ENCODE assay signal across 28 cellular contexts in the genomic region with DNA sequence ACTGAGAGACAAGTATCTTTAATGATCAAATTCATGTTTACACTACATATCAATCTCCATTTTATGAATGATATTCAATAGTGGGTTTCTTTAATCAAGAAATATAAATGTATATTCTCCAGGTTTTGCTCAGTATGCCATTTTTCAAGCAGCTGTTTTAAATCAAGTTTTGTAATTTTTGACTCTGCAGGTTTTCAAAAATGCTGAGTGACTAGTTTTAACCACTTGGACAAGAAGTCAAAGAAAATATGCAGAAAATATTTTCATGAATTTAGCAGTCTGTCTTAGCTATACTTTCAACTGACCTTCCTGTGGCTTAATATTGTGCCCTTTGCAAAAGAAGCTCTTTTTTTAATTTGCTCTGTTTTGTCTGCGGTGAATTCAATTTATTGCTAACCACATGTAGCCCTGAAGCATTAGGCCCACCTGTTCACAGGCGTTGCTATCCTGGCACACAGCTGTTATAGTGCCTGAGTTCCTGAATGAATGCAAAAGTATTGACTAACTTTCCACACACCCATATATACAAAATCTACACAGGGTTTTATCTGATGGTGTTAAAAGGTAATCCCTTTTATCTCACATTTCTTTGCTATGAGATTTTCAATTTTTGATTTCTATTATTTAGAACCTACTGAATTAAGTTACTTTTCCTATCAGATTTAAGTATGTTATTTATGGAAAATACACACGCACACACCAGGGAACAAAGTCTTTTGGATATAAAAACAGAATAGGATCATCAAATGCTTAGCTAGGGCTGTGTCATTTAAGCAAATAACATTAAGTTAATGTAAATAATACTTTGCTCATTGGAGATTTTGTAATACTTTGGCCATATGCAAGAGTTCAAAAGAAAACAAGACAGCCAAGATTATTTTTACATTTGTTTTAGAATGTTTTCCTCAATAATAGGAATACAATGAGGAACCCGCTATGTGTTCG.
DNase-seq lines count a peak whose midpoint lies in the region; TF ChIP-seq lines count a peak whose summit lies in the region.
"Had no signal": no experiment of that assay in that cellular context is flagged by ENCODE, and none has a peak within 500 bp of the region (broad histone marks: within the 10 kb centered on the region; RNA-seq: fewer than 3 reads in every experiment).

No MANE protein-coding gene starts in this region.

- peak; percentile 6 for DNase-seq in NCI-H82 (lab: John Stamatoyannopoulos, UW)
- no peak for DNase-seq in NCI-H82 treated with DMSO at 0.1 percent for 48 hours (lab: John Stamatoyannopoulos, UW; ENCODE audit: unreplicated experiment)
- DNase-seq in OCI-LY7 (ENCODE audit: low spot score) = peak; percentile 14
- peak; percentile 16 for DNase-seq in glutamatergic neuron
- no peak for DNase-seq in type B pancreatic cell (ENCODE audit: extremely low spot score, unreplicated experiment)
- DNase-seq in T-helper 1 cell = no peak
- no peak for DNase-seq in neuronal stem cell (ENCODE audit: low spot score)
- no peak for DNase-seq in NCI-H1048 (lab: John Stamatoyannopoulos, UW)
- DNase-seq: activated CD4-positive, alpha-beta T cell treated with anti-CD3 and anti-CD28 coated beads for 36 hours; amygdala; CD4-positive, alpha-beta memory T cell; cortex of kidney; effector memory CD4-positive, alpha-beta T cell; mesenchymal stem cell; MG63; NCI-H1417 treated with DMSO at 0.1 percent for 48 hours; NCI-H2081 treated with DMSO at 0.1 percent for 48 hours; NCI-H446 treated with DMSO at 0.1 percent for 48 hours; Right ventricle myocardium superior; stimulated activated CD4-positive, alpha-beta T cell treated with anti-CD3 and anti-CD28 coated beads, Interleukin-2, amount 100 ng/mL, for 48 hours; stomach; thyroid gland had no signal

- TF ChIP-seq CTCF in OCI-LY7 (conservative IDR thresholded peaks at IDR 0.05; ENCODE audit: low read length) = no peak
- TF ChIP-seq CTCF in glutamatergic neuron (IDR thresholded peaks at IDR 0.05; ENCODE audit: partially characterized antibody, unreplicated experiment) = no peak
- TF ChIP-seq CTCF in type B pancreatic cell (conservative IDR thresholded peaks at IDR 0.05) = no peak

- no peak overlapping the region for H4K8ac ChIP-seq in neuronal stem cell (ENCODE audit: low read depth, low read length)

- peaks cover 14% of the 10 kb centered on the region; the same call in 1 of the 2 replicates for H3K9me3 ChIP-seq in OCI-LY7 (ENCODE audit: low read length)
- no peaks in the 10 kb centered on the region for H3K9me3 ChIP-seq in neuronal stem cell (replicated peaks in 1 of 2; ENCODE audit: control insufficient read depth in 2 of 2, insufficient read depth in 1 of 2, low read depth in 1 of 2, low read length in 2 of 2)
- H3K9me3 ChIP-seq: MG63, right atrium auricular region, stomach, thyroid gland had no signal

- no peaks in the 10 kb centered on the region for H3K27me3 Mint-ChIP-seq in glutamatergic neuron (ENCODE audit: unreplicated experiment)
- H3K27me3 Mint-ChIP-seq in type B pancreatic cell = no peaks in the 10 kb centered on the region
- H3K27me3 Mint-ChIP-seq: activated CD4-positive, alpha-beta T cell treated with anti-CD3 and anti-CD28 coated beads for 36 hours; activated naive CD4-positive, alpha-beta T cell treated with anti-CD3 and anti-CD28 coated beads, Interleukin-2, amount 50 U/mL, for 24 hours; CD4-positive, alpha-beta memory T cell had no signal

- H2AK5ac ChIP-seq in neuronal stem cell (ENCODE audit: low read depth, low read length) = no peak overlapping the region

- no peak overlapping the region for H2BK5ac ChIP-seq in neuronal stem cell (ENCODE audit: low read length)

- H3K18ac ChIP-seq in neuronal stem cell (ENCODE audit: low read length) = no peak overlapping the region

- no peaks in the 10 kb centered on the region for H3K79me1 ChIP-seq in neuronal stem cell (ENCODE audit: low read depth, low read length)

- no peak overlapping the region for H3K4me2 ChIP-seq in OCI-LY7 (ENCODE audit: low read length)
- H3K4me2 ChIP-seq in neuronal stem cell (ENCODE audit: insufficient read depth, low read length, poor library complexity, severe bottlenecking) = no peak overlapping the region
- H3K4me2 ChIP-seq: neural progenitor cell had no signal

- peaks cover 7% of the 10 kb centered on the region for H3K4me1 Mint-ChIP-seq in glutamatergic neuron (ENCODE audit: low read depth, unreplicated experiment)
- H3K4me1 Mint-ChIP-seq in type B pancreatic cell (ENCODE audit: unreplicated experiment) = peaks cover 5% of the 10 kb centered on the region
- H3K4me1 Mint-ChIP-seq: activated CD4-positive, alpha-beta T cell treated with anti-CD3 and anti-CD28 coated beads for 36 hours; activated naive CD4-positive, alpha-beta T cell treated with anti-CD3 and anti-CD28 coated beads, Interleukin-2, amount 50 U/mL, for 24 hours; CD4-positive, alpha-beta memory T cell; neural progenitor cell had no signal

- no CpG with 5 or more reads among the region's 5 CpGs for WGBS in neuronal stem cell (ENCODE audit: extremely low coverage in 2 of 2, insufficient read length in 2 of 2, insufficient replicate concordance in 1 of 2), 2 donors

- H3K9me3 Mint-ChIP-seq in glutamatergic neuron (ENCODE audit: unreplicated experiment) (no peaks in the 10 kb centered on the region), type B pancreatic cell (no peaks in the 10 kb centered on the region)
- H3K9me3 Mint-ChIP-seq: activated naive CD4-positive, alpha-beta T cell treated with anti-CD3 and anti-CD28 coated beads, Interleukin-2, amount 50 U/mL, for 24 hours; neural progenitor cell had no signal

- POLR2A ChIA-PET in OCI-LY7 (lab: Charles Lee) = no interaction called here

- H3K4me3 Mint-ChIP-seq in glutamatergic neuron (ENCODE audit: unreplicated experiment) (no peak overlapping the region), type B pancreatic cell (no peak overlapping the region)
- H3K4me3 Mint-ChIP-seq: activated CD4-positive, alpha-beta T cell treated with anti-CD3 and anti-CD28 coated beads for 36 hours; activated naive CD4-positive, alpha-beta T cell treated with anti-CD3 and anti-CD28 coated beads, Interleukin-2, amount 50 U/mL, for 24 hours; CD4-positive, alpha-beta memory T cell; neural progenitor cell had no signal

- no peak overlapping the region for H2BK15ac ChIP-seq in neuronal stem cell (ENCODE audit: low read length)

- no peaks in the 10 kb centered on the region for H3K27me3 ChIP-seq in neuronal stem cell (ENCODE audit: control insufficient read depth in 3 of 3, insufficient read depth in 3 of 3, low read depth in 1 of 3, low read length in 3 of 3)
- H3K27me3 ChIP-seq: cardiac muscle cell, MG63, neural progenitor cell, right atrium auricular region, stomach, thyroid gland had no signal

- H3K4me3 ChIP-seq in OCI-LY7 (ENCODE audit: low read depth, low read length, poor library complexity, severe bottlenecking) (no peak overlapping the region), neuronal stem cell (ENCODE audit: low read length in 2 of 2) (no peak overlapping the region)
- H3K4me3 ChIP-seq: cardiac muscle cell, K562, MG63, neural progenitor cell, right atrium auricular region, stomach, thyroid gland had no signal

- no peak overlapping the region for H3K4ac ChIP-seq in neuronal stem cell (ENCODE audit: low read length)

- H3K27ac Mint-ChIP-seq in glutamatergic neuron (ENCODE audit: unreplicated experiment) (no peak overlapping the region), type B pancreatic cell (peak overlapping the region; percentile 50)
- H3K27ac Mint-ChIP-seq: activated CD4-positive, alpha-beta T cell treated with anti-CD3 and anti-CD28 coated beads for 36 hours; activated naive CD4-positive, alpha-beta T cell treated with anti-CD3 and anti-CD28 coated beads, Interleukin-2, amount 50 U/mL, for 24 hours; CD4-positive, alpha-beta memory T cell; neural progenitor cell had no signal

- intact Hi-C loops in OCI-LY7 (cut with micrococcal nuclease; ENCODE audit: unreplicated experiment) = no loop called here

- CTCF ChIA-PET in OCI-LY7 (lab: Charles Lee; ENCODE audit: unreplicated experiment) = no interaction called here

- H2AFZ ChIP-seq in OCI-LY7 (ENCODE audit: low read length) = peak overlapping the region; percentile 76
- H2AFZ ChIP-seq in neuronal stem cell (ENCODE audit: low read length) = no peak overlapping the region
- H2AFZ ChIP-seq: neural progenitor cell had no signal

- no peaks in the 10 kb centered on the region for H3K79me2 ChIP-seq in OCI-LY7 (ENCODE audit: insufficient read depth, low read depth, low read length)

- H3K36me3 ChIP-seq in OCI-LY7 (ENCODE audit: insufficient read depth, low read length) (no peaks in the 10 kb centered on the region), neuronal stem cell (replicated peaks in 1 of 2; ENCODE audit: control insufficient read depth in 2 of 2, insufficient read depth in 2 of 2, low read length in 2 of 2) (no peaks in the 10 kb centered on the region)
- H3K36me3 ChIP-seq: cardiac muscle cell, MG63, neural progenitor cell, right atrium auricular region, stomach, thyroid gland had no signal

- H2BK12ac ChIP-seq in neuronal stem cell (ENCODE audit: low read length) = no peak overlapping the region

- H4K91ac ChIP-seq in neuronal stem cell (ENCODE audit: low read depth, low read length, poor library complexity) = no peak overlapping the region

- H3K4me1 ChIP-seq in OCI-LY7 (ENCODE audit: insufficient read depth, low read length, poor library complexity, severe bottlenecking) = peaks cover 4% of the 10 kb centered on the region
- H3K4me1 ChIP-seq in neuronal stem cell (ENCODE audit: control insufficient read depth in 2 of 2, insufficient read depth in 1 of 2, low read depth in 1 of 2, low read length in 2 of 2) = no peaks in the 10 kb centered on the region
- H3K4me1 ChIP-seq: neural progenitor cell, right atrium auricular region, stomach, thyroid gland had no signal

- H2BK120ac ChIP-seq in neuronal stem cell (ENCODE audit: low read depth, low read length) = no peak overlapping the region

- no peaks in the 10 kb centered on the region for H3K36me3 Mint-ChIP-seq in glutamatergic neuron (ENCODE audit: unreplicated experiment)
- H3K36me3 Mint-ChIP-seq in type B pancreatic cell = no peaks in the 10 kb centered on the region
- H3K36me3 Mint-ChIP-seq: activated naive CD4-positive, alpha-beta T cell treated with anti-CD3 and anti-CD28 coated beads, Interleukin-2, amount 50 U/mL, for 24 hours; CD4-positive, alpha-beta memory T cell; neural progenitor cell had no signal

- H3K9ac ChIP-seq in neuronal stem cell (ENCODE audit: low read depth, low read length, poor library complexity) = no peak overlapping the region
- H3K9ac ChIP-seq: neural progenitor cell had no signal

- BruUV-seq in OCI-LY7 (replicated peaks; lab: Mats Ljungman, UMichigan) = no TSS peak

- H3K23ac ChIP-seq in neuronal stem cell (ENCODE audit: low read depth, low read length, poor library complexity) = no peak overlapping the region

- H3K9me2 ChIP-seq in OCI-LY7 (ENCODE audit: insufficient read depth, low read length) = no peaks in the 10 kb centered on the region

- no peak overlapping the region for H3K27ac ChIP-seq in OCI-LY7 (ENCODE audit: low read depth, low read length, poor library complexity, severe bottlenecking)
- H3K27ac ChIP-seq in neuronal stem cell (replicated peaks; ENCODE audit: low read length) = no peak overlapping the region
- H3K27ac ChIP-seq: cardiac muscle cell, neural progenitor cell, right atrium auricular region, stomach, thyroid gland, VCaP had no signal

- no peaks in the 10 kb centered on the region for H4K20me1 ChIP-seq in OCI-LY7 (ENCODE audit: insufficient read depth, low read length)

- H3K14ac ChIP-seq in neuronal stem cell (ENCODE audit: low read length) = no peak overlapping the region

Comparison
In these comparisons a context has a peak if more than half of its experiments do, and no peak if none do; other contexts are left out.
1. DNase-seq: peak in NCI-H82 (single experiment), OCI-LY7 (single experiment) and glutamatergic neuron (single experiment); none in NCI-H82 treated with DMSO at 0.1 percent for 48 hours (single experiment), type B pancreatic cell (single experiment), T-helper 1 cell (0 of 5), neuronal stem cell (single experiment) and NCI-H1048 (single experiment).